1 cellular context compared by ENCODE assay signal in the genomic region with DNA sequence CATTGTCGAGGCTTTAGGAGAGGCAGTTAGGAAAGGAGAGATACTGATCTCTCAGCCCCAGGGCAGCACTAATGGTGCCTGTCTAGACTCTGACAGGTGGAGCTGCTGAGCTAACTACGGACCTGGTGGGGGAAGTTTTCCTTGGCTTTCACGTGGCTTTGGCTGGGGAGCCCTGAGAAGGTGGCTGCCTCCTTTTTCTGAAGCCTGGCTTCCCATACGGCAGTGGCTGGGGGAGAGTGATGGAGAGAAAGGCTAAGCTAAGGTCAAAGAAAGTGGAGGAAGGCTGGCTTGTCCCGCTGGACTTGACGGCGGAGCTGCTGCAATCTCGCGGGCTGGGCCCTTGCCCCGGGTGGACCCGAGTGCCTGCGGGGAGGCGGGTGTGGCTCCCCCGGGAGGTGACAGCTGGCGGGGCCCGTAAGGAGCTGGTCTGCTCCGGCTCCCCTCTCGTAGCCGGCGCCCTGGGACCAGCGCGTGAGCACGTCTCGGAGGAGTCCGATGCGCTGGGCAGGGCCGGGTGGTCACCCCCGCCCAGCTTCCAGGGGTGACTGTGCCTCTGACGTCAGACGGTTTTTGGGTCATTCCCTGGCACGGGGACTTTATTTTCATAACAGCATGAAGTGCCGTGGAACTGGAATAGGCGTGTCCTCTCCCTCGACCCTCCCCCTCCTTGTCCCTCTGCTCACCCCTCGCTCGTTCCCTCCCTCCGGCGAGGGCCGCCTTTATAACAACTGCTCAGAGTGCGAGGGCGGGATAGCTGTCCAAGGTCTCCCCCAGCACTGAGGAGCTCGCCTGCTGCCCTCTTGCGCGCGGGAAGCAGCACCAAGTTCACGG.
TF ChIP-seq lines count a peak whose summit lies in the region.

A gene with protein sequence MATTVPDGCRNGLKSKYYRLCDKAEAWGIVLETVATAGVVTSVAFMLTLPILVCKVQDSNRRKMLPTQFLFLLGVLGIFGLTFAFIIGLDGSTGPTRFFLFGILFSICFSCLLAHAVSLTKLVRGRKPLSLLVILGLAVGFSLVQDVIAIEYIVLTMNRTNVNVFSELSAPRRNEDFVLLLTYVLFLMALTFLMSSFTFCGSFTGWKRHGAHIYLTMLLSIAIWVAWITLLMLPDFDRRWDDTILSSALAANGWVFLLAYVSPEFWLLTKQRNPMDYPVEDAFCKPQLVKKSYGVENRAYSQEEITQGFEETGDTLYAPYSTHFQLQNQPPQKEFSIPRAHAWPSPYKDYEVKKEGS (plus strand): TSS at position 748 of the 831 bp plus-strand sequence. CDS start 16,688 bp downstream, outside the sequence.

TF ChIP-seq in GM12878, 131 proteins besides CTCF, POLR2A, EP300 and RAD21 (continued from another document):
- TF ChIP-seq, protein P1, sequence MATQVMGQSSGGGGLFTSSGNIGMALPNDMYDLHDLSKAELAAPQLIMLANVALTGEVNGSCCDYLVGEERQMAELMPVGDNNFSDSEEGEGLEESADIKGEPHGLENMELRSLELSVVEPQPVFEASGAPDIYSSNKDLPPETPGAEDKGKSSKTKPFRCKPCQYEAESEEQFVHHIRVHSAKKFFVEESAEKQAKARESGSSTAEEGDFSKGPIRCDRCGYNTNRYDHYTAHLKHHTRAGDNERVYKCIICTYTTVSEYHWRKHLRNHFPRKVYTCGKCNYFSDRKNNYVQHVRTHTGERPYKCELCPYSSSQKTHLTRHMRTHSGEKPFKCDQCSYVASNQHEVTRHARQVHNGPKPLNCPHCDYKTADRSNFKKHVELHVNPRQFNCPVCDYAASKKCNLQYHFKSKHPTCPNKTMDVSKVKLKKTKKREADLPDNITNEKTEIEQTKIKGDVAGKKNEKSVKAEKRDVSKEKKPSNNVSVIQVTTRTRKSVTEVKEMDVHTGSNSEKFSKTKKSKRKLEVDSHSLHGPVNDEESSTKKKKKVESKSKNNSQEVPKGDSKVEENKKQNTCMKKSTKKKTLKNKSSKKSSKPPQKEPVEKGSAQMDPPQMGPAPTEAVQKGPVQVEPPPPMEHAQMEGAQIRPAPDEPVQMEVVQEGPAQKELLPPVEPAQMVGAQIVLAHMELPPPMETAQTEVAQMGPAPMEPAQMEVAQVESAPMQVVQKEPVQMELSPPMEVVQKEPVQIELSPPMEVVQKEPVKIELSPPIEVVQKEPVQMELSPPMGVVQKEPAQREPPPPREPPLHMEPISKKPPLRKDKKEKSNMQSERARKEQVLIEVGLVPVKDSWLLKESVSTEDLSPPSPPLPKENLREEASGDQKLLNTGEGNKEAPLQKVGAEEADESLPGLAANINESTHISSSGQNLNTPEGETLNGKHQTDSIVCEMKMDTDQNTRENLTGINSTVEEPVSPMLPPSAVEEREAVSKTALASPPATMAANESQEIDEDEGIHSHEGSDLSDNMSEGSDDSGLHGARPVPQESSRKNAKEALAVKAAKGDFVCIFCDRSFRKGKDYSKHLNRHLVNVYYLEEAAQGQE (IDR thresholded peaks at IDR 0.05; ENCODE audit: low read depth, low read length), result peak; percentile 59; the same call in 1 of the 2 replicates
TF ChIP-seq in GM12878: peak in this region for 5.
